ENCODE assay signal across 1 cellular context in the genomic region with DNA sequence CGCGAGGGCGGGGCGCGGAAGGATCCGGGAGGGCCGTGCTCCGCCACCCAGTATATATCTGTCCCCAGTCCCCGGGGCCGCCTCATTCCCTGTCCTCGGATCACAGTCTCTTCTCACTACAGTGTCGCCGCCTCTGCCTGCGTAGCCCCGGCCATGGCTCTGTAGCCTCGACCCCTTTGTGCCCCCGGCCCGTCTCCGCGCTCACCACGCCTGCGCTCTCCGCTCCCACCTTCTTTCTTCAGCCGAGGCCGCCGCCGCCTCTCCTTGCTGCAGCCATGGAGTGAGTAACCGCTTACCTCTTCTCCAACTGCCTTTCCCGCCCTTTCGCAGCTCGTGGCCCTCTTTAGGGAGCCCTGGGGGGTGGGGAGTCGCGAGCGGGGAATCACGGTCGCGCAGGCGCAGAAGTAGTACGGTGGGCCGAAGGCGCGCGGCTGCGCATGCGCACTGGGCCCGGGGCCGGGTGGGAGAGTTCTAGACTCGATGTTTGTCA.
A peak's percentile ranks its signal among the peaks of the same experiment; 100 is the strongest.
TF ChIP-seq lines count a peak whose summit lies in the region.

TSS of gene ATF5 (plus strand) at position 85 of the 490 bp plus-strand sequence. CDS start 1,646 bp downstream, outside the sequence.
A gene with protein sequence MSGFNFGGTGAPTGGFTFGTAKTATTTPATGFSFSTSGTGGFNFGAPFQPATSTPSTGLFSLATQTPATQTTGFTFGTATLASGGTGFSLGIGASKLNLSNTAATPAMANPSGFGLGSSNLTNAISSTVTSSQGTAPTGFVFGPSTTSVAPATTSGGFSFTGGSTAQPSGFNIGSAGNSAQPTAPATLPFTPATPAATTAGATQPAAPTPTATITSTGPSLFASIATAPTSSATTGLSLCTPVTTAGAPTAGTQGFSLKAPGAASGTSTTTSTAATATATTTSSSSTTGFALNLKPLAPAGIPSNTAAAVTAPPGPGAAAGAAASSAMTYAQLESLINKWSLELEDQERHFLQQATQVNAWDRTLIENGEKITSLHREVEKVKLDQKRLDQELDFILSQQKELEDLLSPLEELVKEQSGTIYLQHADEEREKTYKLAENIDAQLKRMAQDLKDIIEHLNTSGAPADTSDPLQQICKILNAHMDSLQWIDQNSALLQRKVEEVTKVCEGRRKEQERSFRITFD (minus strand): TSS at position 384 of the 490 bp plus-strand sequence. CDS start 19,697 bp downstream, outside the sequence.

TF ChIP-seq in HepG2, 621 proteins besides CTCF, POLR2A, EP300 and RAD21 (continued from another document and continues in another):
- TF ChIP-seq, protein P1, sequence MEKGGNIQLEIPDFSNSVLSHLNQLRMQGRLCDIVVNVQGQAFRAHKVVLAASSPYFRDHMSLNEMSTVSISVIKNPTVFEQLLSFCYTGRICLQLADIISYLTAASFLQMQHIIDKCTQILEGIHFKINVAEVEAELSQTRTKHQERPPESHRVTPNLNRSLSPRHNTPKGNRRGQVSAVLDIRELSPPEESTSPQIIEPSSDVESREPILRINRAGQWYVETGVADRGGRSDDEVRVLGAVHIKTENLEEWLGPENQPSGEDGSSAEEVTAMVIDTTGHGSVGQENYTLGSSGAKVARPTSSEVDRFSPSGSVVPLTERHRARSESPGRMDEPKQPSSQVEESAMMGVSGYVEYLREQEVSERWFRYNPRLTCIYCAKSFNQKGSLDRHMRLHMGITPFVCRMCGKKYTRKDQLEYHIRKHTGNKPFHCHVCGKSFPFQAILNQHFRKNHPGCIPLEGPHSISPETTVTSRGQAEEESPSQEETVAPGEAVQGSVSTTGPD (CRISPR knock-in tag; IDR thresholded peaks at IDR 0.05) = peak; percentile 12; the same call in 1 of the 2 replicates
- no peak for TF ChIP-seq NFIC (IDR thresholded peaks at IDR 0.05; ENCODE audit: low read length)
- TF ChIP-seq ZNF768 (CRISPR knock-in tag; IDR thresholded peaks at IDR 0.05) = peak; percentile 63; the same call in 1 of the 2 replicates
- no peak for TF ChIP-seq HMG20B (CRISPR knock-in tag; conservative IDR thresholded peaks at IDR 0.05)
- TF ChIP-seq, protein P2, sequence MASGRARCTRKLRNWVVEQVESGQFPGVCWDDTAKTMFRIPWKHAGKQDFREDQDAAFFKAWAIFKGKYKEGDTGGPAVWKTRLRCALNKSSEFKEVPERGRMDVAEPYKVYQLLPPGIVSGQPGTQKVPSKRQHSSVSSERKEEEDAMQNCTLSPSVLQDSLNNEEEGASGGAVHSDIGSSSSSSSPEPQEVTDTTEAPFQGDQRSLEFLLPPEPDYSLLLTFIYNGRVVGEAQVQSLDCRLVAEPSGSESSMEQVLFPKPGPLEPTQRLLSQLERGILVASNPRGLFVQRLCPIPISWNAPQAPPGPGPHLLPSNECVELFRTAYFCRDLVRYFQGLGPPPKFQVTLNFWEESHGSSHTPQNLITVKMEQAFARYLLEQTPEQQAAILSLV (CRISPR knock-in tag; IDR thresholded peaks at IDR 0.05; ENCODE audit: borderline replicate concordance) = peak; percentile 96; the same call in 1 of the 2 replicates
- TF ChIP-seq ZBTB46 (CRISPR knock-in tag; IDR thresholded peaks at IDR 0.05; ENCODE audit: borderline replicate concordance) = no peak
- TF ChIP-seq, protein P3, sequence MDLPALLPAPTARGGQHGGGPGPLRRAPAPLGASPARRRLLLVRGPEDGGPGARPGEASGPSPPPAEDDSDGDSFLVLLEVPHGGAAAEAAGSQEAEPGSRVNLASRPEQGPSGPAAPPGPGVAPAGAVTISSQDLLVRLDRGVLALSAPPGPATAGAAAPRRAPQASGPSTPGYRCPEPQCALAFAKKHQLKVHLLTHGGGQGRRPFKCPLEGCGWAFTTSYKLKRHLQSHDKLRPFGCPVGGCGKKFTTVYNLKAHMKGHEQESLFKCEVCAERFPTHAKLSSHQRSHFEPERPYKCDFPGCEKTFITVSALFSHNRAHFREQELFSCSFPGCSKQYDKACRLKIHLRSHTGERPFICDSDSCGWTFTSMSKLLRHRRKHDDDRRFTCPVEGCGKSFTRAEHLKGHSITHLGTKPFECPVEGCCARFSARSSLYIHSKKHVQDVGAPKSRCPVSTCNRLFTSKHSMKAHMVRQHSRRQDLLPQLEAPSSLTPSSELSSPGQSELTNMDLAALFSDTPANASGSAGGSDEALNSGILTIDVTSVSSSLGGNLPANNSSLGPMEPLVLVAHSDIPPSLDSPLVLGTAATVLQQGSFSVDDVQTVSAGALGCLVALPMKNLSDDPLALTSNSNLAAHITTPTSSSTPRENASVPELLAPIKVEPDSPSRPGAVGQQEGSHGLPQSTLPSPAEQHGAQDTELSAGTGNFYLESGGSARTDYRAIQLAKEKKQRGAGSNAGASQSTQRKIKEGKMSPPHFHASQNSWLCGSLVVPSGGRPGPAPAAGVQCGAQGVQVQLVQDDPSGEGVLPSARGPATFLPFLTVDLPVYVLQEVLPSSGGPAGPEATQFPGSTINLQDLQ (CRISPR knock-in tag; IDR thresholded peaks at IDR 0.05) = peak; percentile 93; the same call in 1 of the 2 replicates
- TF ChIP-seq CENPX (CRISPR knock-in tag; IDR thresholded peaks at IDR 0.05) = no peak
- peak in 1 of 2 experiments; percentile 68; a peak in 1 of 4 replicates for TF ChIP-seq KLF16 (CRISPR knock-in tag; IDR thresholded peaks at IDR 0.05)
- TF ChIP-seq ZNF331 (CRISPR knock-in tag; IDR thresholded peaks at IDR 0.05) = peak; percentile 21; the same call in 1 of the 2 replicates
- peak; percentile 81 for TF ChIP-seq PHF20 (CRISPR knock-in tag; IDR thresholded peaks at IDR 0.05)
- TF ChIP-seq CBFB (CRISPR knock-in tag; IDR thresholded peaks at IDR 0.05) = peak; percentile 51; the same call in 1 of the 2 replicates
- peak; percentile 41 for TF ChIP-seq XRCC5 (optimal IDR thresholded peaks at IDR 0.05; ENCODE audit: low read length)
- 0 out of 2 replicates have a peak, but pooled peaks have one; percentile 57 for TF ChIP-seq ZNF460 (CRISPR knock-in tag; IDR thresholded peaks at IDR 0.05; ENCODE audit: borderline replicate concordance)
- no peak for TF ChIP-seq PCBP1 (IDR thresholded peaks at IDR 0.05; ENCODE audit: borderline replicate concordance, low read depth, low read length)
- TF ChIP-seq ELF4 (CRISPR knock-in tag; IDR thresholded peaks at IDR 0.05; ENCODE audit: borderline replicate concordance) = peak; percentile 85
- peak; percentile 97 for TF ChIP-seq SRY (CRISPR knock-in tag; IDR thresholded peaks at IDR 0.05)
- TF ChIP-seq SIX4 (CRISPR knock-in tag; IDR thresholded peaks at IDR 0.05) = no peak; the same call in 1 of the 2 replicates
- TF ChIP-seq WIZ (CRISPR knock-in tag; IDR thresholded peaks at IDR 0.05) = peak; percentile 95; the same call in 1 of the 2 replicates
- TF ChIP-seq ZNF503 (CRISPR knock-in tag; IDR thresholded peaks at IDR 0.05) = peak; percentile 67
- TF ChIP-seq, protein P4, sequence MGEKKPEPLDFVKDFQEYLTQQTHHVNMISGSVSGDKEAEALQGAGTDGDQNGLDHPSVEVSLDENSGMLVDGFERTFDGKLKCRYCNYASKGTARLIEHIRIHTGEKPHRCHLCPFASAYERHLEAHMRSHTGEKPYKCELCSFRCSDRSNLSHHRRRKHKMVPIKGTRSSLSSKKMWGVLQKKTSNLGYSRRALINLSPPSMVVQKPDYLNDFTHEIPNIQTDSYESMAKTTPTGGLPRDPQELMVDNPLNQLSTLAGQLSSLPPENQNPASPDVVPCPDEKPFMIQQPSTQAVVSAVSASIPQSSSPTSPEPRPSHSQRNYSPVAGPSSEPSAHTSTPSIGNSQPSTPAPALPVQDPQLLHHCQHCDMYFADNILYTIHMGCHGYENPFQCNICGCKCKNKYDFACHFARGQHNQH (CRISPR knock-in tag; IDR thresholded peaks at IDR 0.05) = peak; percentile 77; the same call in 1 of the 2 replicates
- 0 out of 2 replicates have a peak, but pooled peaks have one; percentile 21 for TF ChIP-seq ZNF576 (CRISPR knock-in tag; IDR thresholded peaks at IDR 0.05)
- TF ChIP-seq PLRG1 (conservative IDR thresholded peaks at IDR 0.05) = no peak
- TF ChIP-seq ETV5 (CRISPR knock-in tag; IDR thresholded peaks at IDR 0.05; ENCODE audit: borderline replicate concordance) = no peak; the same call in 1 of the 2 replicates
- peak; percentile 76; the same call in 1 of the 2 replicates for TF ChIP-seq GABPB1 (CRISPR knock-in tag; IDR thresholded peaks at IDR 0.05)
- TF ChIP-seq EZH2 (conservative IDR thresholded peaks at IDR 0.05; ENCODE audit: low read depth, low read length) = no peak
- peak; percentile 65; the same call in 1 of the 2 replicates for TF ChIP-seq ZBTB3 (CRISPR knock-in tag; IDR thresholded peaks at IDR 0.05; ENCODE audit: borderline replicate concordance, low read depth)
- TF ChIP-seq ATF4 (CRISPR knock-in tag; IDR thresholded peaks at IDR 0.05) = peak in 1 of 2 experiments; percentile 33; a peak in 1 of 4 replicates
- TF ChIP-seq PAX8 (CRISPR knock-in tag; IDR thresholded peaks at IDR 0.05; ENCODE audit: borderline replicate concordance) = no peak
- no peak for TF ChIP-seq ZNF326 (CRISPR knock-in tag; IDR thresholded peaks at IDR 0.05; ENCODE audit: borderline replicate concordance)
- 0 out of 2 replicates have a peak, but pooled peaks have one; percentile 35 for TF ChIP-seq PRDM10 (CRISPR knock-in tag; IDR thresholded peaks at IDR 0.05; ENCODE audit: low read depth)
- TF ChIP-seq SSRP1 (CRISPR knock-in tag; IDR thresholded peaks at IDR 0.05) = no peak
- no peak for TF ChIP-seq ZIK1 (CRISPR knock-in tag; IDR thresholded peaks at IDR 0.05; ENCODE audit: borderline replicate concordance, low read depth)
- TF ChIP-seq LCORL (IDR thresholded peaks at IDR 0.05) = no peak
- 0 out of 2 replicates have a peak, but pooled peaks have one; percentile 31 for TF ChIP-seq LCORL (CRISPR knock-in tag; IDR thresholded peaks at IDR 0.05)
